ENCODE assay signal across 34 cellular contexts in the genomic region with DNA sequence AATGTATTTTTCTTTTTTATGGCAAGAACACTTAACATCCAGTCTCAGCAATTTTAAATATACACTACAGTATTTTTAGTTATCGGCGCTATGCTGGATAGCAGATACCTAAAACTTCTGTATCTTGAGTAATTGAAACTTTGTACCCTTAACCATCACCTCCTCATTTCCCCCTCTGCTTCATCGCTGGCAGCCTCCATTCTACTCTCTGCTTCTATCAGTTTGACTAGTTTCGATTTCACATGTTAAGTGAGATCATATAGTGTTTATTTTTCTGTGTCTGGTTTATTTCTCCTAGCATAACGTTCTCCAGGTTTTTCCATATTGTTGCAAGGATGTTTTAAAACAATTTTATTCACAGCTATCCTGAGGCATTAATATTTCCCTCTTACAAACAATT.
"Had no signal": no experiment of that assay in that cellular context is flagged by ENCODE, and none has a peak within 500 bp of the region (broad histone marks: within the 10 kb centered on the region; RNA-seq: fewer than 3 reads in every experiment).

No MANE protein-coding gene starts in this region.

- H3K27me3 ChIP-seq: brain microvascular endothelial cell, esophagus muscularis mucosa, foreskin keratinocyte, gastrocnemius medialis, heart left ventricle had no signal

- H3K4me3 Mint-ChIP-seq: activated B cell treated with CpG ODN at 0.5 μM for 24 hours; activated CD8-positive, alpha-beta T cell treated with anti-CD3 and anti-CD28 coated beads for 36 hours; activated naive CD8-positive, alpha-beta T cell; activated T-cell treated with anti-CD3 and anti-CD28 coated beads, Interleukin-2, amount 50 U/mL, for 4 hours; activated T-helper 17 cell treated with anti-CD3 and anti-CD28 coated beads, Interleukin-2, amount 50 U/mL, for 72 hours; central memory CD8-positive, alpha-beta T cell; effector memory CD8-positive, alpha-beta T cell; T-helper 2 cell treated with Interferon-gamma antibody and Interleukin-4, amounts not matched to agents 5 μg/mL and 100 μg/mL, for 36 hours had no signal

- H3K4me3 ChIP-seq: esophagus muscularis mucosa, gastrocnemius medialis, heart left ventricle had no signal

- H3K9me3 ChIP-seq: esophagus muscularis mucosa, gastrocnemius medialis, heart left ventricle had no signal

- DNase-seq: activated B cell treated with CpG ODN at 0.5 μM for 24 hours; activated CD4-positive, alpha-beta T cell treated with anti-CD3 and anti-CD28 coated beads for 48 hours; activated CD4-positive, alpha-beta T cell treated with anti-CD3 and anti-CD28 coated beads, Interleukin-2, amount 50 U/mL, for 1 hour; activated CD4-positive, alpha-beta T cell treated with anti-CD3 and anti-CD28 coated beads, Interleukin-2, amount 50 U/mL, for 48 hours; activated CD8-positive, alpha-beta memory T cell treated with anti-CD3 and anti-CD28 coated beads for 24 hours; activated CD8-positive, alpha-beta T cell treated with anti-CD3 and anti-CD28 coated beads for 36 hours; activated effector memory CD4-positive, alpha-beta T cell treated with Interleukin-2 at 50 U/mL for 16 hours; activated gamma-delta T cell treated with Interleukin-2 at 50 U/mL for 16 hours; activated naive CD4-positive, alpha-beta T cell treated with anti-CD3 and anti-CD28 coated beads, Interleukin-2, amount 50 U/mL, for 16 hours; activated naive CD4-positive, alpha-beta T cell treated with Interleukin-2 at 50 U/mL for 16 hours; activated T-cell treated with anti-CD3 and anti-CD28 coated beads, Interleukin-2, amount 50 U/mL, for 4 hours; amniotic stem cell; anterior cingulate cortex; brain microvascular endothelial cell; cortex of kidney; dermis blood vessel endothelial cell; effector CD4-positive, alpha-beta T cell; effector memory CD8-positive, alpha-beta T cell; erythroblast; foreskin keratinocyte; gastrocnemius medialis; glutamatergic neuron; heart left ventricle; T1000; WERI-Rb-1 had no signal

- H3K4me1 Mint-ChIP-seq: activated B cell treated with CpG ODN at 0.5 μM for 24 hours; activated T-helper 17 cell treated with anti-CD3 and anti-CD28 coated beads, Interleukin-2, amount 50 U/mL, for 72 hours; central memory CD8-positive, alpha-beta T cell had no signal

- H3K27ac ChIP-seq: brain microvascular endothelial cell, esophagus muscularis mucosa, foreskin keratinocyte, gastrocnemius medialis, heart left ventricle, WERI-Rb-1 had no signal

- H3K27ac Mint-ChIP-seq: activated B cell treated with CpG ODN at 0.5 μM for 24 hours; activated CD8-positive, alpha-beta T cell treated with anti-CD3 and anti-CD28 coated beads for 36 hours; activated naive CD8-positive, alpha-beta T cell; activated T-helper 17 cell treated with anti-CD3 and anti-CD28 coated beads, Interleukin-2, amount 50 U/mL, for 72 hours; effector memory CD8-positive, alpha-beta T cell; T-helper 2 cell treated with Interferon-gamma antibody and Interleukin-4, amounts not matched to agents 5 μg/mL and 100 μg/mL, for 36 hours had no signal

- H3K27me3 Mint-ChIP-seq: activated B cell treated with CpG ODN at 0.5 μM for 24 hours; activated CD8-positive, alpha-beta T cell treated with anti-CD3 and anti-CD28 coated beads for 36 hours; activated naive CD8-positive, alpha-beta T cell; activated T-helper 17 cell treated with anti-CD3 and anti-CD28 coated beads, Interleukin-2, amount 50 U/mL, for 72 hours; central memory CD8-positive, alpha-beta T cell; effector memory CD8-positive, alpha-beta T cell had no signal

- H3K36me3 Mint-ChIP-seq: activated naive CD8-positive, alpha-beta T cell had no signal

- ATAC-seq: activated CD4-positive, CD25-positive, alpha-beta regulatory T cell treated with anti-CD3 and anti-CD28 coated beads, Interleukin-2, amount 50 U/mL, for 24 hours; activated CD8-positive, alpha-beta T cell treated with anti-CD3 and anti-CD28 coated beads for 36 hours; activated T-cell treated with anti-CD3 and anti-CD28 coated beads, Interleukin-2, amount 50 U/mL, for 4 hours; activated T-helper 17 cell treated with anti-CD3 and anti-CD28 coated beads, Interleukin-2, amount 50 U/mL, for 72 hours; effector memory CD8-positive, alpha-beta T cell; foreskin keratinocyte; gastrocnemius medialis; heart left ventricle had no signal

- H3K36me3 ChIP-seq: brain microvascular endothelial cell, esophagus muscularis mucosa, gastrocnemius medialis, heart left ventricle, WERI-Rb-1 had no signal

- H3K9me3 Mint-ChIP-seq: activated B cell treated with CpG ODN at 0.5 μM for 24 hours; activated CD8-positive, alpha-beta T cell treated with anti-CD3 and anti-CD28 coated beads for 36 hours; activated T-helper 17 cell treated with anti-CD3 and anti-CD28 coated beads, Interleukin-2, amount 50 U/mL, for 72 hours; T-helper 2 cell treated with Interferon-gamma antibody and Interleukin-4, amounts not matched to agents 5 μg/mL and 100 μg/mL, for 36 hours had no signal

- H3K4me1 ChIP-seq: gastrocnemius medialis, heart left ventricle had no signal

- FAIRE-seq: astrocyte, bronchial epithelial cell, colon had no signal
